2 cellular contexts compared by ENCODE assay signal in genomic region chr22:34390400-34390799, GRCh38.
TF ChIP-seq lines count a peak whose summit lies in the region.

No MANE protein-coding gene starts in this region.

TF ChIP-seq in GM23338, 12 proteins besides CTCF, POLR2A, EP300 and RAD21:
- TF ChIP-seq ZNF114 (CRISPR knock-in tag; IDR thresholded peaks at IDR 0.05), result no peak
- TF ChIP-seq STAT1 (IDR thresholded peaks at IDR 0.05; ENCODE audit: unreplicated experiment), result no peak
- no peak for TF ChIP-seq CREB1 (CRISPR knock-in tag; IDR thresholded peaks at IDR 0.05; ENCODE audit: low read depth)
- TF ChIP-seq POLR2AphosphoS5 (IDR thresholded peaks at IDR 0.05; ENCODE audit: low read depth), result no peak
- TF ChIP-seq, protein P1, sequence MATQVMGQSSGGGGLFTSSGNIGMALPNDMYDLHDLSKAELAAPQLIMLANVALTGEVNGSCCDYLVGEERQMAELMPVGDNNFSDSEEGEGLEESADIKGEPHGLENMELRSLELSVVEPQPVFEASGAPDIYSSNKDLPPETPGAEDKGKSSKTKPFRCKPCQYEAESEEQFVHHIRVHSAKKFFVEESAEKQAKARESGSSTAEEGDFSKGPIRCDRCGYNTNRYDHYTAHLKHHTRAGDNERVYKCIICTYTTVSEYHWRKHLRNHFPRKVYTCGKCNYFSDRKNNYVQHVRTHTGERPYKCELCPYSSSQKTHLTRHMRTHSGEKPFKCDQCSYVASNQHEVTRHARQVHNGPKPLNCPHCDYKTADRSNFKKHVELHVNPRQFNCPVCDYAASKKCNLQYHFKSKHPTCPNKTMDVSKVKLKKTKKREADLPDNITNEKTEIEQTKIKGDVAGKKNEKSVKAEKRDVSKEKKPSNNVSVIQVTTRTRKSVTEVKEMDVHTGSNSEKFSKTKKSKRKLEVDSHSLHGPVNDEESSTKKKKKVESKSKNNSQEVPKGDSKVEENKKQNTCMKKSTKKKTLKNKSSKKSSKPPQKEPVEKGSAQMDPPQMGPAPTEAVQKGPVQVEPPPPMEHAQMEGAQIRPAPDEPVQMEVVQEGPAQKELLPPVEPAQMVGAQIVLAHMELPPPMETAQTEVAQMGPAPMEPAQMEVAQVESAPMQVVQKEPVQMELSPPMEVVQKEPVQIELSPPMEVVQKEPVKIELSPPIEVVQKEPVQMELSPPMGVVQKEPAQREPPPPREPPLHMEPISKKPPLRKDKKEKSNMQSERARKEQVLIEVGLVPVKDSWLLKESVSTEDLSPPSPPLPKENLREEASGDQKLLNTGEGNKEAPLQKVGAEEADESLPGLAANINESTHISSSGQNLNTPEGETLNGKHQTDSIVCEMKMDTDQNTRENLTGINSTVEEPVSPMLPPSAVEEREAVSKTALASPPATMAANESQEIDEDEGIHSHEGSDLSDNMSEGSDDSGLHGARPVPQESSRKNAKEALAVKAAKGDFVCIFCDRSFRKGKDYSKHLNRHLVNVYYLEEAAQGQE (IDR thresholded peaks at IDR 0.05; ENCODE audit: unreplicated experiment), result no peak
- TF ChIP-seq EZH2phosphoT487 (IDR thresholded peaks at IDR 0.05; ENCODE audit: unreplicated experiment), result no peak
- TF ChIP-seq ZNF331 (CRISPR knock-in tag; IDR thresholded peaks at IDR 0.05; ENCODE audit: low read depth), result no peak
- no peak for TF ChIP-seq ETS1 (IDR thresholded peaks at IDR 0.05)
- TF ChIP-seq, protein P2, sequence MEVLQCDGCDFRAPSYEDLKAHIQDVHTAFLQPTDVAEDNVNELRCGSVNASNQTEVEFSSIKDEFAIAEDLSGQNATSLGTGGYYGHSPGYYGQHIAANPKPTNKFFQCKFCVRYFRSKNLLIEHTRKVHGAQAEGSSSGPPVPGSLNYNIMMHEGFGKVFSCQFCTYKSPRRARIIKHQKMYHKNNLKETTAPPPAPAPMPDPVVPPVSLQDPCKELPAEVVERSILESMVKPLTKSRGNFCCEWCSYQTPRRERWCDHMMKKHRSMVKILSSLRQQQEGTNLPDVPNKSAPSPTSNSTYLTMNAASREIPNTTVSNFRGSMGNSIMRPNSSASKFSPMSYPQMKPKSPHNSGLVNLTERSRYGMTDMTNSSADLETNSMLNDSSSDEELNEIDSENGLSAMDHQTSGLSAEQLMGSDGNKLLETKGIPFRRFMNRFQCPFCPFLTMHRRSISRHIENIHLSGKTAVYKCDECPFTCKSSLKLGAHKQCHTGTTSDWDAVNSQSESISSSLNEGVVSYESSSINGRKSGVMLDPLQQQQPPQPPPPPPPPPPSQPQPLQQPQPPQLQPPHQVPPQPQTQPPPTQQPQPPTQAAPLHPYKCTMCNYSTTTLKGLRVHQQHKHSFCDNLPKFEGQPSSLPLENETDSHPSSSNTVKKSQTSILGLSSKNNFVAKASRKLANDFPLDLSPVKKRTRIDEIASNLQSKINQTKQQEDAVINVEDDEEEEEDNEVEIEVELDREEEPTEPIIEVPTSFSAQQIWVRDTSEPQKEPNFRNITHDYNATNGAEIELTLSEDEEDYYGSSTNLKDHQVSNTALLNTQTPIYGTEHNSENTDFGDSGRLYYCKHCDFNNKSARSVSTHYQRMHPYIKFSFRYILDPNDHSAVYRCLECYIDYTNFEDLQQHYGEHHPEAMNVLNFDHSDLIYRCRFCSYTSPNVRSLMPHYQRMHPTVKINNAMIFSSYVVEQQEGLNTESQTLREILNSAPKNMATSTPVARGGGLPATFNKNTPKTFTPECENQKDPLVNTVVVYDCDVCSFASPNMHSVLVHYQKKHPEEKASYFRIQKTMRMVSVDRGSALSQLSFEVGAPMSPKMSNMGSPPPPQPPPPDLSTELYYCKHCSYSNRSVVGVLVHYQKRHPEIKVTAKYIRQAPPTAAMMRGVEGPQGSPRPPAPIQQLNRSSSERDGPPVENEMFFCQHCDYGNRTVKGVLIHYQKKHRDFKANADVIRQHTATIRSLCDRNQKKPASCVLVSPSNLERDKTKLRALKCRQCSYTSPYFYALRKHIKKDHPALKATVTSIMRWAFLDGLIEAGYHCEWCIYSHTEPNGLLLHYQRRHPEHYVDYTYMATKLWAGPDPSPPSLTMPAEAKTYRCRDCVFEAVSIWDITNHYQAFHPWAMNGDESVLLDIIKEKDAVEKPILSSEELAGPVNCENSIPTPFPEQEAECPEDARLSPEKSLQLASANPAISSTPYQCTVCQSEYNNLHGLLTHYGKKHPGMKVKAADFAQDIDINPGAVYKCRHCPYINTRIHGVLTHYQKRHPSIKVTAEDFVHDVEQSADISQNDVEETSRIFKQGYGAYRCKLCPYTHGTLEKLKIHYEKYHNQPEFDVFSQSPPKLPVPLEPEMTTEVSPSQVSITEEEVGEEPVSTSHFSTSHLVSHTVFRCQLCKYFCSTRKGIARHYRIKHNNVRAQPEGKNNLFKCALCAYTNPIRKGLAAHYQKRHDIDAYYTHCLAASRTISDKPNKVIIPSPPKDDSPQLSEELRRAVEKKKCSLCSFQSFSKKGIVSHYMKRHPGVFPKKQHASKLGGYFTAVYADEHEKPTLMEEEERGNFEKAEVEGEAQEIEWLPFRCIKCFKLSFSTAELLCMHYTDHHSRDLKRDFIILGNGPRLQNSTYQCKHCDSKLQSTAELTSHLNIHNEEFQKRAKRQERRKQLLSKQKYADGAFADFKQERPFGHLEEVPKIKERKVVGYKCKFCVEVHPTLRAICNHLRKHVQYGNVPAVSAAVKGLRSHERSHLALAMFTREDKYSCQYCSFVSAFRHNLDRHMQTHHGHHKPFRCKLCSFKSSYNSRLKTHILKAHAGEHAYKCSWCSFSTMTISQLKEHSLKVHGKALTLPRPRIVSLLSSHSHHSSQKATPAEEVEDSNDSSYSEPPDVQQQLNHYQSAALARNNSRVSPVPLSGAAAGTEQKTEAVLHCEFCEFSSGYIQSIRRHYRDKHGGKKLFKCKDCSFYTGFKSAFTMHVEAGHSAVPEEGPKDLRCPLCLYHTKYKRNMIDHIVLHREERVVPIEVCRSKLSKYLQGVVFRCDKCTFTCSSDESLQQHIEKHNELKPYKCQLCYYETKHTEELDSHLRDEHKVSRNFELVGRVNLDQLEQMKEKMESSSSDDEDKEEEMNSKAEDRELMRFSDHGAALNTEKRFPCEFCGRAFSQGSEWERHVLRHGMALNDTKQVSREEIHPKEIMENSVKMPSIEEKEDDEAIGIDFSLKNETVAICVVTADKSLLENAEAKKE (CRISPR knock-in tag; IDR thresholded peaks at IDR 0.05), result no peak
- TF ChIP-seq EZH2 (IDR thresholded peaks at IDR 0.05; ENCODE audit: low read depth, unreplicated experiment), result no peak
- TF ChIP-seq JUNB (IDR thresholded peaks at IDR 0.05; ENCODE audit: unreplicated experiment), result no peak
- no peak for TF ChIP-seq NANOG (IDR thresholded peaks at IDR 0.05; ENCODE audit: borderline replicate concordance)

TF ChIP-seq in H1, 55 proteins besides CTCF, POLR2A, EP300 and RAD21 (continued from another document):
- TF ChIP-seq PHF8 (conservative IDR thresholded peaks at IDR 0.05; ENCODE audit: low read depth, low read length) (no peak), KDM1A (IDR thresholded peaks at IDR 0.05; ENCODE audit: borderline replicate concordance, low read length) (no peak), BCL11A (IDR thresholded peaks at IDR 0.05; ENCODE audit: low read depth in 2 of 2, low read length in 2 of 2) (no peak), CEBPB (IDR thresholded peaks at IDR 0.05; ENCODE audit: low read depth, low read length) (no peak), SUZ12 (IDR thresholded peaks at IDR 0.05; ENCODE audit: low read length) (no peak), CHD1 (IDR thresholded peaks at IDR 0.05; ENCODE audit: low read depth, low read length) (no peak), TAF1 (IDR thresholded peaks at IDR 0.05; ENCODE audit: low read depth, low read length) (no peak), SIRT6 (IDR thresholded peaks at IDR 0.05; ENCODE audit: low read length) (no peak), SAP30 (IDR thresholded peaks at IDR 0.05; ENCODE audit: insufficient read depth, insufficient replicate concordance, low read length) (no peak), JUND (IDR thresholded peaks at IDR 0.05; ENCODE audit: low read length) (no peak), SIN3A (conservative IDR thresholded peaks at IDR 0.05 in 1 of 2, IDR thresholded peaks at IDR 0.05 in 1 of 2; ENCODE audit: low read depth in 1 of 2, low read length in 2 of 2) (no peak), TEAD4 (IDR thresholded peaks at IDR 0.05; ENCODE audit: low read depth, low read length) (no peak), BRCA1 (IDR thresholded peaks at IDR 0.05; ENCODE audit: low read depth, low read length) (no peak), NRF1 (IDR thresholded peaks at IDR 0.05; ENCODE audit: low read depth, low read length) (no peak)
- TF ChIP-seq, protein P3, sequence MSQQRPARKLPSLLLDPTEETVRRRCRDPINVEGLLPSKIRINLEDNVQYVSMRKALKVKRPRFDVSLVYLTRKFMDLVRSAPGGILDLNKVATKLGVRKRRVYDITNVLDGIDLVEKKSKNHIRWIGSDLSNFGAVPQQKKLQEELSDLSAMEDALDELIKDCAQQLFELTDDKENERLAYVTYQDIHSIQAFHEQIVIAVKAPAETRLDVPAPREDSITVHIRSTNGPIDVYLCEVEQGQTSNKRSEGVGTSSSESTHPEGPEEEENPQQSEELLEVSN (IDR thresholded peaks at IDR 0.05), result no peak
- TF ChIP-seq, protein P4, sequence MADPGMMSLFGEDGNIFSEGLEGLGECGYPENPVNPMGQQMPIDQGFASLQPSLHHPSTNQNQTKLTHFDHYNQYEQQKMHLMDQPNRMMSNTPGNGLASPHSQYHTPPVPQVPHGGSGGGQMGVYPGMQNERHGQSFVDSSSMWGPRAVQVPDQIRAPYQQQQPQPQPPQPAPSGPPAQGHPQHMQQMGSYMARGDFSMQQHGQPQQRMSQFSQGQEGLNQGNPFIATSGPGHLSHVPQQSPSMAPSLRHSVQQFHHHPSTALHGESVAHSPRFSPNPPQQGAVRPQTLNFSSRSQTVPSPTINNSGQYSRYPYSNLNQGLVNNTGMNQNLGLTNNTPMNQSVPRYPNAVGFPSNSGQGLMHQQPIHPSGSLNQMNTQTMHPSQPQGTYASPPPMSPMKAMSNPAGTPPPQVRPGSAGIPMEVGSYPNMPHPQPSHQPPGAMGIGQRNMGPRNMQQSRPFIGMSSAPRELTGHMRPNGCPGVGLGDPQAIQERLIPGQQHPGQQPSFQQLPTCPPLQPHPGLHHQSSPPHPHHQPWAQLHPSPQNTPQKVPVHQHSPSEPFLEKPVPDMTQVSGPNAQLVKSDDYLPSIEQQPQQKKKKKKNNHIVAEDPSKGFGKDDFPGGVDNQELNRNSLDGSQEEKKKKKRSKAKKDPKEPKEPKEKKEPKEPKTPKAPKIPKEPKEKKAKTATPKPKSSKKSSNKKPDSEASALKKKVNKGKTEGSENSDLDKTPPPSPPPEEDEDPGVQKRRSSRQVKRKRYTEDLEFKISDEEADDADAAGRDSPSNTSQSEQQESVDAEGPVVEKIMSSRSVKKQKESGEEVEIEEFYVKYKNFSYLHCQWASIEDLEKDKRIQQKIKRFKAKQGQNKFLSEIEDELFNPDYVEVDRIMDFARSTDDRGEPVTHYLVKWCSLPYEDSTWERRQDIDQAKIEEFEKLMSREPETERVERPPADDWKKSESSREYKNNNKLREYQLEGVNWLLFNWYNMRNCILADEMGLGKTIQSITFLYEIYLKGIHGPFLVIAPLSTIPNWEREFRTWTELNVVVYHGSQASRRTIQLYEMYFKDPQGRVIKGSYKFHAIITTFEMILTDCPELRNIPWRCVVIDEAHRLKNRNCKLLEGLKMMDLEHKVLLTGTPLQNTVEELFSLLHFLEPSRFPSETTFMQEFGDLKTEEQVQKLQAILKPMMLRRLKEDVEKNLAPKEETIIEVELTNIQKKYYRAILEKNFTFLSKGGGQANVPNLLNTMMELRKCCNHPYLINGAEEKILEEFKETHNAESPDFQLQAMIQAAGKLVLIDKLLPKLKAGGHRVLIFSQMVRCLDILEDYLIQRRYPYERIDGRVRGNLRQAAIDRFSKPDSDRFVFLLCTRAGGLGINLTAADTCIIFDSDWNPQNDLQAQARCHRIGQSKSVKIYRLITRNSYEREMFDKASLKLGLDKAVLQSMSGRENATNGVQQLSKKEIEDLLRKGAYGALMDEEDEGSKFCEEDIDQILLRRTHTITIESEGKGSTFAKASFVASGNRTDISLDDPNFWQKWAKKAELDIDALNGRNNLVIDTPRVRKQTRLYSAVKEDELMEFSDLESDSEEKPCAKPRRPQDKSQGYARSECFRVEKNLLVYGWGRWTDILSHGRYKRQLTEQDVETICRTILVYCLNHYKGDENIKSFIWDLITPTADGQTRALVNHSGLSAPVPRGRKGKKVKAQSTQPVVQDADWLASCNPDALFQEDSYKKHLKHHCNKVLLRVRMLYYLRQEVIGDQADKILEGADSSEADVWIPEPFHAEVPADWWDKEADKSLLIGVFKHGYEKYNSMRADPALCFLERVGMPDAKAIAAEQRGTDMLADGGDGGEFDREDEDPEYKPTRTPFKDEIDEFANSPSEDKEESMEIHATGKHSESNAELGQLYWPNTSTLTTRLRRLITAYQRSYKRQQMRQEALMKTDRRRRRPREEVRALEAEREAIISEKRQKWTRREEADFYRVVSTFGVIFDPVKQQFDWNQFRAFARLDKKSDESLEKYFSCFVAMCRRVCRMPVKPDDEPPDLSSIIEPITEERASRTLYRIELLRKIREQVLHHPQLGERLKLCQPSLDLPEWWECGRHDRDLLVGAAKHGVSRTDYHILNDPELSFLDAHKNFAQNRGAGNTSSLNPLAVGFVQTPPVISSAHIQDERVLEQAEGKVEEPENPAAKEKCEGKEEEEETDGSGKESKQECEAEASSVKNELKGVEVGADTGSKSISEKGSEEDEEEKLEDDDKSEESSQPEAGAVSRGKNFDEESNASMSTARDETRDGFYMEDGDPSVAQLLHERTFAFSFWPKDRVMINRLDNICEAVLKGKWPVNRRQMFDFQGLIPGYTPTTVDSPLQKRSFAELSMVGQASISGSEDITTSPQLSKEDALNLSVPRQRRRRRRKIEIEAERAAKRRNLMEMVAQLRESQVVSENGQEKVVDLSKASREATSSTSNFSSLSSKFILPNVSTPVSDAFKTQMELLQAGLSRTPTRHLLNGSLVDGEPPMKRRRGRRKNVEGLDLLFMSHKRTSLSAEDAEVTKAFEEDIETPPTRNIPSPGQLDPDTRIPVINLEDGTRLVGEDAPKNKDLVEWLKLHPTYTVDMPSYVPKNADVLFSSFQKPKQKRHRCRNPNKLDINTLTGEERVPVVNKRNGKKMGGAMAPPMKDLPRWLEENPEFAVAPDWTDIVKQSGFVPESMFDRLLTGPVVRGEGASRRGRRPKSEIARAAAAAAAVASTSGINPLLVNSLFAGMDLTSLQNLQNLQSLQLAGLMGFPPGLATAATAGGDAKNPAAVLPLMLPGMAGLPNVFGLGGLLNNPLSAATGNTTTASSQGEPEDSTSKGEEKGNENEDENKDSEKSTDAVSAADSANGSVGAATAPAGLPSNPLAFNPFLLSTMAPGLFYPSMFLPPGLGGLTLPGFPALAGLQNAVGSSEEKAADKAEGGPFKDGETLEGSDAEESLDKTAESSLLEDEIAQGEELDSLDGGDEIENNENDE (IDR thresholded peaks at IDR 0.05; ENCODE audit: insufficient replicate concordance, low read length), result no peak
